In genomic region chr16:71461686-71462648, GRCh38 we compare ENCODE assay signal across 8 cellular contexts. TPM values are rescaled to one million over a fixed set of nuclear protein-coding genes. Genes with fewer than 3 reads are reported as not detected.
DNase-seq lines count a peak whose midpoint lies in the region; ATAC-seq, FAIRE-seq and TF ChIP-seq lines count a peak whose summit lies in the region.

Gene ZNF23, minus strand, starts transcription at chr16:71462247. Its CDS starts 5,451 bp downstream, at chr16:71456796.

- H3K9ac ChIP-seq in KMS-11 = peak within 1 kb of the TSS; percentile 70

- H3K36me3 Mint-ChIP-seq in activated naive CD4-positive, alpha-beta T cell treated with anti-CD3 and anti-CD28 coated beads for 36 hours (ENCODE audit: low read depth) = peaks cover 2% of the 10 kb centered on the region

- H3K9me3 Mint-ChIP-seq in activated naive CD4-positive, alpha-beta T cell treated with anti-CD3 and anti-CD28 coated beads for 36 hours = no peaks in the 10 kb centered on the region

- 0 out of 2 replicates have a peak, but pooled peaks have one; percentile 19 for TF ChIP-seq CTCF in KMS-11 (conservative IDR thresholded peaks at IDR 0.05; ENCODE audit: low read depth, low read length)
- no peak for TF ChIP-seq CTCF in neutrophil (IDR thresholded peaks at IDR 0.05)
- TF ChIP-seq CTCF in subcutaneous adipose tissue (IDR thresholded peaks at IDR 0.05; ENCODE audit: low read depth) = no peak

- no peaks in the 10 kb centered on the region for H4K20me1 ChIP-seq in KMS-11 (ENCODE audit: insufficient read depth)

- H3K9me3 ChIP-seq in SJSA1 (replicated peaks) = no peaks in the 10 kb centered on the region; the same call in 1 of the 2 replicates
- no peaks in the 10 kb centered on the region for H3K9me3 ChIP-seq in neutrophil

- peak within 1 kb of the TSS; percentile 96 for H2AFZ ChIP-seq in KMS-11 (ENCODE audit: low read depth)

- H3K4me2 ChIP-seq in KMS-11 = peak within 1 kb of the TSS; percentile 80

- peak; percentile 74 for DNase-seq in EL
- peak; percentile 79 to 85 for DNase-seq in SJSA1 (ENCODE audit: low read depth in 1 of 2, low spot score in 2 of 2)
- DNase-seq in activated naive CD4-positive, alpha-beta T cell treated with anti-CD3 and anti-CD28 coated beads for 36 hours = peak; percentile 78
- DNase-seq in frontal cortex (ENCODE audit: low spot score in 2 of 2) = peak; percentile 86 to 95

- peak within 1 kb of the TSS; percentile 89 for H3K4me3 Mint-ChIP-seq in activated naive CD4-positive, alpha-beta T cell treated with anti-CD3 and anti-CD28 coated beads for 36 hours

- H3K4me1 Mint-ChIP-seq in activated naive CD4-positive, alpha-beta T cell treated with anti-CD3 and anti-CD28 coated beads for 36 hours (ENCODE audit: low read depth) = peaks cover 18% of the 10 kb centered on the region

- CTCF ChIA-PET in activated naive CD4-positive, alpha-beta T cell treated with anti-CD3 and anti-CD28 coated beads for 36 hours (lab: Charles Lee) = interaction anchor here (0.6 to 4.9 kb wide), 7 partner anchors 22 to 149 kb away, joined by 3 to 20 read pairs (median 4); no protein-coding TSS in a partner anchor

- peak; percentile 98 for ATAC-seq in GM21723 (IDR thresholded peaks at IDR 0.05; ENCODE audit: unreplicated experiment)

- peaks cover 13% of the 10 kb centered on the region for H3K4me1 ChIP-seq in KMS-11 (ENCODE audit: low read depth, poor library complexity, severe bottlenecking)
- peaks cover 25% of the 10 kb centered on the region for H3K4me1 ChIP-seq in SJSA1 (replicated peaks)
- peaks cover 7 to 10% of the 10 kb centered on the region in 2 experiments for H3K4me1 ChIP-seq in neutrophil (ENCODE audit: control insufficient read depth in 1 of 2, insufficient read depth in 1 of 2, low read depth in 1 of 2, low read length in 1 of 2)

- H3K4me3 ChIP-seq in KMS-11 (IDR thresholded peaks at IDR 0.05; ENCODE audit: insufficient read depth, low read depth, low read length) = no peak within 1 kb of the TSS
- peak within 1 kb of the TSS; percentile 96 for H3K4me3 ChIP-seq in SJSA1
- H3K4me3 ChIP-seq in neutrophil (ENCODE audit: low read depth in 1 of 2, low read length in 1 of 2) = peak within 1 kb of the TSS; percentile 69 to 70

- no peaks in the 10 kb centered on the region for H3K27me3 Mint-ChIP-seq in activated naive CD4-positive, alpha-beta T cell treated with anti-CD3 and anti-CD28 coated beads for 36 hours (ENCODE audit: low read depth)

- H3K27ac ChIP-seq in KMS-11 (peak within 1 kb of the TSS; percentile 40), SJSA1 (peak within 1 kb of the TSS; percentile 89), neutrophil (peak within 1 kb of the TSS; percentile 37)

- H3K36me3 ChIP-seq in KMS-11 (ENCODE audit: insufficient read depth) (no peaks in the 10 kb centered on the region), SJSA1 (peaks cover 26% of the 10 kb centered on the region), neutrophil (no peaks in the 10 kb centered on the region)

- peaks cover 5% of the 10 kb centered on the region; the same call in 1 of the 2 replicates for H3K79me2 ChIP-seq in KMS-11 (ENCODE audit: insufficient read depth, low read depth)

- no peak for FAIRE-seq in frontal cortex (lab: Jason Lieb, UNC)

- H3K27me3 ChIP-seq in KMS-11 (ENCODE audit: insufficient read depth, low read depth) = no peaks in the 10 kb centered on the region
- H3K27me3 ChIP-seq in SJSA1 (replicated peaks) = no peaks in the 10 kb centered on the region
- peaks cover 36% of the 10 kb centered on the region for H3K27me3 ChIP-seq in neutrophil

- intact Hi-C loops in activated naive CD4-positive, alpha-beta T cell treated with anti-CD3 and anti-CD28 coated beads for 36 hours (cut with micrococcal nuclease) = loop anchor here (1.0 to 5.0 kb wide), 7 partner anchors 22 to 631 kb away; partner anchors contain the start of genes CMTR2, DHX38, PHLPP2 and TXNL4B

- H3K27ac Mint-ChIP-seq in activated naive CD4-positive, alpha-beta T cell treated with anti-CD3 and anti-CD28 coated beads for 36 hours = peak within 1 kb of the TSS; percentile 91

RNA-seq across cellular contexts. Expression of gene ZNF23, which starts in this region (rescaled TPM):
- total RNA-seq in SJSA1 (2014; rRNA removed; shearing (Covaris generic)) = 8.6 and 17.6 TPM in 2 replicates
- total RNA-seq in activated naive CD4-positive, alpha-beta T cell treated with anti-CD3 and anti-CD28 coated beads for 36 hours = 1 to 10 TPM; 6.9 to 7.1 TPM
- total RNA-seq in frontal cortex (23.6 TPM), subcutaneous adipose tissue (10 to 100 TPM in 3 of 4 donors, 1 to 10 TPM in 1; 8.5 to 19.0 (median 13.5) TPM)

Comparison
In these comparisons a context has a peak if more than half of its experiments do, and no peak if none do; other contexts are left out.
1. H3K27ac ChIP-seq: peak in every context shown above with its lines; median percentile 89 in SJSA1; 40 in KMS-11; 37 in neutrophil.